Comparison of ENCODE assay signal across 8 cellular contexts in genomic region chr16:15427648-15428239, GRCh38. TPM values are rescaled to one million over a fixed set of nuclear protein-coding genes. Genes with fewer than 3 reads are reported as not detected.
DNase-seq lines count a peak whose midpoint lies in the region; ATAC-seq, FAIRE-seq and TF ChIP-seq lines count a peak whose summit lies in the region.

No MANE protein-coding gene starts in this region.

- no peaks in the 10 kb centered on the region for H3K9me2 ChIP-seq in PC-3 (replicated peaks; ENCODE audit: low read length)

- ATAC-seq in PC-3, result peak; percentile 76

- H3K9me3 ChIP-seq in PC-3 (ENCODE audit: low read length), result no peaks in the 10 kb centered on the region
- H3K9me3 ChIP-seq in osteoblast (ENCODE audit: low read depth, low read length), result no peaks in the 10 kb centered on the region
- H3K9me3 ChIP-seq in thyroid gland, result no peaks in the 10 kb centered on the region

- H3K27ac ChIP-seq in PC-3 (ENCODE audit: low read length), result peak overlapping the region; percentile 48; the same call in 1 of the 2 replicates
- no peak overlapping the region for H3K27ac ChIP-seq in osteoblast (ENCODE audit: low read depth, low read length)
- H3K27ac ChIP-seq in thyroid gland, result peak overlapping the region in 1 of 3 donors; percentile 56

- no peaks in the 10 kb centered on the region for H3F3A ChIP-seq in PC-3 (ENCODE audit: low read length, unreplicated experiment)

- no peaks in the 10 kb centered on the region for H3K36me3 Mint-ChIP-seq in activated T-helper 1 cell treated with anti-CD3 and anti-CD28 coated beads, Interleukin-12 subunit alpha, Interleukin-12 subunit beta, Interleukin-2, Interleukin-4 antibody, amounts not matched to agents 30 ng/mL and 10 ng/mL and 1 ng/mL, durations not matched to agents 14 hours and 24 hours and 36 hours (ENCODE audit: low read depth)

- TF ChIP-seq POLR2A in H54 (IDR thresholded peaks at IDR 0.05; ENCODE audit: low read depth, low read length) (no peak), thyroid gland (IDR thresholded peaks at IDR 0.05) (no peak)

- TF ChIP-seq CTCF in AG09319 (IDR thresholded peaks at IDR 0.05; ENCODE audit: low read depth, low read length) (peak; percentile 73), PC-3 (conservative IDR thresholded peaks at IDR 0.05; ENCODE audit: low read depth, low read length) (peak; percentile 72), fibroblast of pulmonary artery (IDR thresholded peaks at IDR 0.05; ENCODE audit: low read length, missing control alignments) (peak; percentile 73), osteoblast (IDR thresholded peaks at IDR 0.05; ENCODE audit: extremely low read depth, low read depth, low read length) (peak; percentile 75), thyroid gland (IDR thresholded peaks at IDR 0.05) (peak in 5 of 6 experiments; percentile 21 to 65 (median 38))

- H3K27ac Mint-ChIP-seq in activated T-helper 1 cell treated with anti-CD3 and anti-CD28 coated beads, Interleukin-12 subunit alpha, Interleukin-12 subunit beta, Interleukin-2, Interleukin-4 antibody, amounts not matched to agents 30 ng/mL and 10 ng/mL and 1 ng/mL, durations not matched to agents 14 hours and 24 hours and 36 hours, result no peak overlapping the region

- CTCF ChIA-PET in PC-3 (lab: Charles Lee), result interaction anchor here (0.6 to 1.0 kb wide), 4 partner anchors 40 to 215 kb away, joined by 4 to 8 read pairs (median 6); partner anchors contain the start of gene MARF1

- no peaks in the 10 kb centered on the region for H3K27me3 ChIP-seq in PC-3 (ENCODE audit: low read length)
- peaks cover 14% of the 10 kb centered on the region for H3K27me3 ChIP-seq in osteoblast (ENCODE audit: insufficient read depth, low read length)
- no peaks in the 10 kb centered on the region for H3K27me3 ChIP-seq in thyroid gland

- peaks cover 2% of the 10 kb centered on the region for H3K27me3 Mint-ChIP-seq in activated T-helper 1 cell treated with anti-CD3 and anti-CD28 coated beads, Interleukin-12 subunit alpha, Interleukin-12 subunit beta, Interleukin-2, Interleukin-4 antibody, amounts not matched to agents 30 ng/mL and 10 ng/mL and 1 ng/mL, durations not matched to agents 14 hours and 24 hours and 36 hours (ENCODE audit: insufficient read depth)

- BruUV-seq in PC-3 (replicated peaks; lab: Mats Ljungman, UMichigan), result no TSS peak

- H3K4me2 ChIP-seq in PC-3 (ENCODE audit: low read length) (peak overlapping the region; percentile 76), osteoblast (ENCODE audit: insufficient read depth, low read length) (peak overlapping the region; percentile 64)

- H2AFZ ChIP-seq in PC-3 (ENCODE audit: low read length) (peak overlapping the region; percentile 88), osteoblast (ENCODE audit: low read length) (peak overlapping the region; percentile 43)

- FAIRE-seq in H54 (lab: Jason Lieb, UNC), result peak; percentile 87

- no peak overlapping the region for H3K4me3 Mint-ChIP-seq in activated T-helper 1 cell treated with anti-CD3 and anti-CD28 coated beads, Interleukin-12 subunit alpha, Interleukin-12 subunit beta, Interleukin-2, Interleukin-4 antibody, amounts not matched to agents 30 ng/mL and 10 ng/mL and 1 ng/mL, durations not matched to agents 14 hours and 24 hours and 36 hours

- H3K4me3 ChIP-seq in PC-3 (ENCODE audit: low read length), result no peak overlapping the region; the same call in 1 of the 2 replicates
- no peak overlapping the region for H3K4me3 ChIP-seq in fibroblast of pulmonary artery (replicated peaks; ENCODE audit: low read depth, low read length)
- H3K4me3 ChIP-seq in osteoblast (ENCODE audit: insufficient read depth, low read length), result peak overlapping the region; percentile 18
- H3K4me3 ChIP-seq in thyroid gland (replicated peaks in 1 of 3), result no peak overlapping the region

- no peak overlapping the region for H3K9ac ChIP-seq in PC-3 (ENCODE audit: low read length)

- WGBS in thyroid gland, 2 donors, result 6% methylated on average over 6 to 8 of the region's 8 CpGs

- POLR2A ChIA-PET in PC-3 (lab: Charles Lee; ENCODE audit: unreplicated experiment), result no interaction called here

- H3K36me3 ChIP-seq in PC-3 (ENCODE audit: low read depth, low read length) (no peaks in the 10 kb centered on the region), osteoblast (ENCODE audit: insufficient read depth, low read length) (no peaks in the 10 kb centered on the region), thyroid gland (no peaks in the 10 kb centered on the region)

- peak; percentile 72 for DNase-seq in AG09319 (ENCODE audit: extremely low read depth, low read depth)
- peak; percentile 40 for DNase-seq in H54 (ENCODE audit: insufficient read length, low spot score)
- peak; percentile 68 for DNase-seq in PC-3
- DNase-seq in activated T-helper 1 cell treated with anti-CD3 and anti-CD28 coated beads, Interleukin-12 subunit alpha, Interleukin-12 subunit beta, Interleukin-2, Interleukin-4 antibody, amounts not matched to agents 30 ng/mL and 10 ng/mL and 1 ng/mL, durations not matched to agents 14 hours and 24 hours and 36 hours (ENCODE audit: low spot score), result peak; percentile 22
- peak; percentile 89 for DNase-seq in fibroblast of pulmonary artery (ENCODE audit: low read depth)
- DNase-seq in osteoblast (ENCODE audit: insufficient read length, low spot score, missing footprints), result peak; percentile 94
- DNase-seq in thyroid gland, result peak; percentile 70 to 82
- no peak for DNase-seq in NCI-H2107 treated with DMSO at 0.1 percent for 48 hours (lab: John Stamatoyannopoulos, UW; ENCODE audit: unreplicated experiment)

- no peaks in the 10 kb centered on the region for H3K4me1 Mint-ChIP-seq in activated T-helper 1 cell treated with anti-CD3 and anti-CD28 coated beads, Interleukin-12 subunit alpha, Interleukin-12 subunit beta, Interleukin-2, Interleukin-4 antibody, amounts not matched to agents 30 ng/mL and 10 ng/mL and 1 ng/mL, durations not matched to agents 14 hours and 24 hours and 36 hours (ENCODE audit: low read depth)

- intact Hi-C loops in PC-3 (cut with micrococcal nuclease), result loop anchor here (5.0 kb wide), 1 partner anchor 40 kb away; no protein-coding TSS in a partner anchor
- intact Hi-C loops in activated T-helper 1 cell treated with anti-CD3 and anti-CD28 coated beads, Interleukin-12 subunit alpha, Interleukin-12 subunit beta, Interleukin-2, Interleukin-4 antibody, amounts not matched to agents 30 ng/mL and 10 ng/mL and 1 ng/mL, durations not matched to agents 14 hours and 24 hours and 36 hours (cut with micrococcal nuclease), result loop anchor here (1.0 to 2.0 kb wide), 3 partner anchors 129 to 277 kb away; partner anchors contain the start of gene MARF1
- intact Hi-C loops in thyroid gland (cut with DNase I), result loop anchor here (10.0 kb wide), 1 partner anchor 277 kb away; no protein-coding TSS in a partner anchor

- H3K4me1 ChIP-seq in PC-3 (ENCODE audit: insufficient read depth, low read length), result peaks cover 3% of the 10 kb centered on the region; the same call in 1 of the 2 replicates
- no peaks in the 10 kb centered on the region for H3K4me1 ChIP-seq in osteoblast (ENCODE audit: insufficient read depth, low read length)
- H3K4me1 ChIP-seq in thyroid gland, result no peaks in the 10 kb centered on the region

- H3K79me2 ChIP-seq in PC-3 (ENCODE audit: low read length) (no peaks in the 10 kb centered on the region), osteoblast (ENCODE audit: insufficient read depth, low read length) (no peaks in the 10 kb centered on the region)

- H4K20me1 ChIP-seq in PC-3 (ENCODE audit: low read length) (no peaks in the 10 kb centered on the region), osteoblast (ENCODE audit: insufficient read depth, low read length) (no peaks in the 10 kb centered on the region)

- no peaks in the 10 kb centered on the region for H3K9me3 Mint-ChIP-seq in activated T-helper 1 cell treated with anti-CD3 and anti-CD28 coated beads, Interleukin-12 subunit alpha, Interleukin-12 subunit beta, Interleukin-2, Interleukin-4 antibody, amounts not matched to agents 30 ng/mL and 10 ng/mL and 1 ng/mL, durations not matched to agents 14 hours and 24 hours and 36 hours

RNA-seq across cellular contexts. Expression of gene BMERB1, which starts 6.6 kb away (rescaled TPM):
- total RNA-seq in PC-3 (2014; rRNA removed), result 3.8 and 7.1 TPM in 2 replicates
- 16.0 and 17.4 TPM in 2 replicates for total RNA-seq in activated T-helper 1 cell treated with anti-CD3 and anti-CD28 coated beads, Interleukin-12 subunit alpha, Interleukin-12 subunit beta, Interleukin-2, Interleukin-4 antibody, amounts not matched to agents 30 ng/mL and 10 ng/mL and 1 ng/mL, durations not matched to agents 14 hours and 24 hours and 36 hours
- total RNA-seq in osteoblast, result 57.2 and 77.2 TPM in 2 replicates
- total RNA-seq in thyroid gland, result 10 to 100 TPM; 13.7 to 31.0 (median 23.0) TPM

RNA-seq across cellular contexts. Expression of gene MPV17L, which starts 32.2 kb away (rescaled TPM):
- total RNA-seq in PC-3 (2014; rRNA removed) (4.5 and 6.0 TPM in 2 replicates), osteoblast (0.36 and 0.59 TPM in 2 replicates), thyroid gland (10 to 100 TPM in 3 of 4 donors, 1 to 10 TPM in 1; 6.9 to 20.8 (median 15.4) TPM)
- 0.20 and 0.34 TPM in 2 replicates for total RNA-seq in activated T-helper 1 cell treated with anti-CD3 and anti-CD28 coated beads, Interleukin-12 subunit alpha, Interleukin-12 subunit beta, Interleukin-2, Interleukin-4 antibody, amounts not matched to agents 30 ng/mL and 10 ng/mL and 1 ng/mL, durations not matched to agents 14 hours and 24 hours and 36 hours

RNA-seq across cellular contexts. Expression of gene NPIPA5, which starts 49.6 kb away (rescaled TPM):
- total RNA-seq in PC-3 (2014; rRNA removed), result 0.35 and 4.7 TPM in 2 replicates
- total RNA-seq in activated T-helper 1 cell treated with anti-CD3 and anti-CD28 coated beads, Interleukin-12 subunit alpha, Interleukin-12 subunit beta, Interleukin-2, Interleukin-4 antibody, amounts not matched to agents 30 ng/mL and 10 ng/mL and 1 ng/mL, durations not matched to agents 14 hours and 24 hours and 36 hours, result 11.0 and 16.5 TPM in 2 replicates
- total RNA-seq in osteoblast, result 3.2 and 5.4 TPM in 2 replicates
- total RNA-seq in thyroid gland, result 10 to 100 TPM in 1 of 4 donors, 1 to 10 TPM in 3; 3.6 to 21.2 (median 7.3) TPM
